In genomic region chr11:59207988-59208432, GRCh38 we compare ENCODE assay signal across 8 cellular contexts. TPM values are rescaled to one million over a fixed set of nuclear protein-coding genes. Genes with fewer than 3 reads are reported as not detected.
A peak's percentile ranks its signal among the peaks of the same experiment; 100 is the strongest.
DNase-seq lines count a peak whose midpoint lies in the region; ATAC-seq and TF ChIP-seq lines count a peak whose summit lies in the region.

No MANE protein-coding gene starts in this region.

- DNase-seq in CD4-positive, CD25-positive, alpha-beta regulatory T cell, result peak in 2 of 3 donors; percentile 27 to 46
- peak; percentile 21 for DNase-seq in NCI-H460 (ENCODE audit: extremely low read depth, low read depth)
- DNase-seq in activated T-cell treated with anti-CD3 and anti-CD28 coated beads, Interleukin-2, amount 50 U/mL, for 4 hours, result peak; percentile 25
- peak; percentile 61 for DNase-seq in germinal center (ENCODE audit: low spot score)
- DNase-seq in psoas muscle, result no peak
- DNase-seq in epidermal melanocyte (ENCODE audit: insufficient read length, low spot score), result no peak

- H3K36me3 Mint-ChIP-seq in CD4-positive, CD25-positive, alpha-beta regulatory T cell, result no peaks in the 10 kb centered on the region
- no peaks in the 10 kb centered on the region for H3K36me3 Mint-ChIP-seq in activated T-cell treated with anti-CD3 and anti-CD28 coated beads, Interleukin-2, amount 50 U/mL, for 4 hours (ENCODE audit: insufficient read depth)

- peak; percentile 18 to 32 for ATAC-seq in CD4-positive, CD25-positive, alpha-beta regulatory T cell (ENCODE audit: low read depth in 2 of 2)
- peak; percentile 76 for ATAC-seq in GM18907 (IDR thresholded peaks at IDR 0.05; ENCODE audit: unreplicated experiment)
- peak; percentile 62 for ATAC-seq in HG03066 (IDR thresholded peaks at IDR 0.05; ENCODE audit: low read depth, unreplicated experiment)
- peak; percentile 75 for ATAC-seq in activated T-cell treated with anti-CD3 and anti-CD28 coated beads, Interleukin-2, amount 50 U/mL, for 4 hours
- ATAC-seq in psoas muscle, result peak in 2 of 4 donors; percentile 34 to 63

- intact Hi-C loops in psoas muscle (cut with DNase I), result loop anchor here (1.0 to 5.0 kb wide), 2 partner anchors 36 kb away; partner anchors contain the start of gene DTX4 (in 2 of the 2)

- H3K9me3 ChIP-seq in CD4-positive, CD25-positive, alpha-beta regulatory T cell (ENCODE audit: control insufficient read depth in 2 of 2, low read length in 2 of 2), result no peaks in the 10 kb centered on the region
- H3K9me3 ChIP-seq in psoas muscle, result no peaks in the 10 kb centered on the region

- no peaks in the 10 kb centered on the region for H3K27me3 ChIP-seq in CD4-positive, CD25-positive, alpha-beta regulatory T cell (ENCODE audit: control insufficient read depth, insufficient read depth, low read length)
- H3K27me3 ChIP-seq in psoas muscle (ENCODE audit: insufficient read depth in 3 of 3, low read length in 2 of 3), result peaks cover 0 to 7% (median 0%) of the 10 kb centered on the region in 3 donors

- peak overlapping the region in 1 of 3 donors; percentile 89 for H3K27ac Mint-ChIP-seq in CD4-positive, CD25-positive, alpha-beta regulatory T cell

- no peaks in the 10 kb centered on the region for H3K9me3 Mint-ChIP-seq in CD4-positive, CD25-positive, alpha-beta regulatory T cell
- no peaks in the 10 kb centered on the region for H3K9me3 Mint-ChIP-seq in activated T-cell treated with anti-CD3 and anti-CD28 coated beads, Interleukin-2, amount 50 U/mL, for 4 hours

- no peaks in the 10 kb centered on the region for H3K4me1 ChIP-seq in CD4-positive, CD25-positive, alpha-beta regulatory T cell (ENCODE audit: control insufficient read depth, insufficient read depth, low read length, poor library complexity, severe bottlenecking)
- no peaks in the 10 kb centered on the region for H3K4me1 ChIP-seq in psoas muscle

- no peak overlapping the region for H3K4me3 ChIP-seq in CD4-positive, CD25-positive, alpha-beta regulatory T cell (ENCODE audit: low read depth, low read length)
- peak overlapping the region; percentile 15 for H3K4me3 ChIP-seq in psoas muscle

- TF ChIP-seq CTCF in psoas muscle (IDR thresholded peaks at IDR 0.05), result peak; percentile 64

- H3K4me1 Mint-ChIP-seq in CD4-positive, CD25-positive, alpha-beta regulatory T cell, result peaks cover 0 to 9% (median 3%) of the 10 kb centered on the region in 4 donors
- peaks cover 37% of the 10 kb centered on the region for H3K4me1 Mint-ChIP-seq in activated T-cell treated with anti-CD3 and anti-CD28 coated beads, Interleukin-2, amount 50 U/mL, for 4 hours (ENCODE audit: low read depth)

- 7 to 15% (median 11%) methylated on average over 4 of the region's 4 CpGs for WGBS in psoas muscle, 3 donors

- no peaks in the 10 kb centered on the region for H3K36me3 ChIP-seq in CD4-positive, CD25-positive, alpha-beta regulatory T cell (ENCODE audit: control insufficient read depth, insufficient read depth, low read length)
- H3K36me3 ChIP-seq in psoas muscle (ENCODE audit: insufficient read depth in 1 of 2, low read depth in 1 of 2), result peaks cover 0 to 8% of the 10 kb centered on the region in 2 donors

- peak overlapping the region in 1 of 4 donors; percentile 24 for H3K4me3 Mint-ChIP-seq in CD4-positive, CD25-positive, alpha-beta regulatory T cell
- H3K4me3 Mint-ChIP-seq in activated T-cell treated with anti-CD3 and anti-CD28 coated beads, Interleukin-2, amount 50 U/mL, for 4 hours, result peak overlapping the region; percentile 47

- no peak overlapping the region for H3K27ac ChIP-seq in CD4-positive, CD25-positive, alpha-beta regulatory T cell (ENCODE audit: insufficient read depth, low read length, poor library complexity, severe bottlenecking)
- no peak overlapping the region for H3K27ac ChIP-seq in psoas muscle

- peaks cover 11% of the 10 kb centered on the region for H3K27me3 Mint-ChIP-seq in CD4-positive, CD25-positive, alpha-beta regulatory T cell
- H3K27me3 Mint-ChIP-seq in activated T-cell treated with anti-CD3 and anti-CD28 coated beads, Interleukin-2, amount 50 U/mL, for 4 hours (ENCODE audit: low read depth), result peaks cover 11% of the 10 kb centered on the region

RNA-seq across cellular contexts. Expression of gene MPEG1, which starts 4.7 kb away (rescaled TPM):
- 0.07 TPM for total RNA-seq in CD4-positive, CD25-positive, alpha-beta regulatory T cell
- polyA plus RNA-seq in CD4-positive, CD25-positive, alpha-beta regulatory T cell, result 1 to 10 TPM in 1 of 4 donors, under 1 TPM in 2, not detected in 1; 0.17 to 1.8 (median 0.35) TPM
- total RNA-seq in NCI-H460 (2014; rRNA removed; shearing (Covaris generic)), result not detected in 2 replicates
- polyA plus RNA-seq in NCI-H460 (2014; cell fraction: nucleus; rRNA removed), result not detected in 2 replicates
- total RNA-seq in activated T-cell treated with anti-CD3 and anti-CD28 coated beads, Interleukin-2, amount 50 U/mL, for 4 hours, result under 1 TPM; 0.18 to 0.52 (median 0.18) TPM
- total RNA-seq in psoas muscle, result 1 to 10 TPM; 3.8 to 6.1 (median 5.0) TPM
- 1 to 10 TPM in 1 of 3 donors, under 1 TPM in 2; 0.82 to 1.8 (median 0.90) TPM for polyA plus RNA-seq in psoas muscle

RNA-seq across cellular contexts. Expression of gene DTX4, which starts 36.1 kb away (rescaled TPM):
- total RNA-seq in CD4-positive, CD25-positive, alpha-beta regulatory T cell, result 1.0 TPM
- under 1 TPM in 2 of 4 donors, not detected in 2; 0.11 to 0.25 TPM for polyA plus RNA-seq in CD4-positive, CD25-positive, alpha-beta regulatory T cell
- total RNA-seq in NCI-H460 (2014; rRNA removed; shearing (Covaris generic)), result 0.25 and 0.38 TPM in 2 replicates
- polyA plus RNA-seq in NCI-H460 (2014; cell fraction: nucleus; rRNA removed), result 0.11 and 0.49 TPM in 2 replicates
- total RNA-seq in activated T-cell treated with anti-CD3 and anti-CD28 coated beads, Interleukin-2, amount 50 U/mL, for 4 hours, result under 1 TPM; 0.18 to 0.82 (median 0.21) TPM
- total RNA-seq in psoas muscle, result 1 to 10 TPM; 1.2 to 2.7 (median 2.3) TPM
- polyA plus RNA-seq in psoas muscle, result under 1 TPM; 0.46 to 0.65 (median 0.60) TPM

Comparison
In these comparisons a context has a peak if more than half of its experiments do, and no peak if none do; other contexts are left out.
1. DNase-seq: peak in CD4-positive, CD25-positive, alpha-beta regulatory T cell (2 of 3), NCI-H460 (single experiment), activated T-cell treated with anti-CD3 and anti-CD28 coated beads, Interleukin-2, amount 50 U/mL, for 4 hours (single experiment) and germinal center (single experiment); none in psoas muscle (0 of 2) and epidermal melanocyte (single experiment).